14 cellular contexts compared by ENCODE assay signal in the genomic region with DNA sequence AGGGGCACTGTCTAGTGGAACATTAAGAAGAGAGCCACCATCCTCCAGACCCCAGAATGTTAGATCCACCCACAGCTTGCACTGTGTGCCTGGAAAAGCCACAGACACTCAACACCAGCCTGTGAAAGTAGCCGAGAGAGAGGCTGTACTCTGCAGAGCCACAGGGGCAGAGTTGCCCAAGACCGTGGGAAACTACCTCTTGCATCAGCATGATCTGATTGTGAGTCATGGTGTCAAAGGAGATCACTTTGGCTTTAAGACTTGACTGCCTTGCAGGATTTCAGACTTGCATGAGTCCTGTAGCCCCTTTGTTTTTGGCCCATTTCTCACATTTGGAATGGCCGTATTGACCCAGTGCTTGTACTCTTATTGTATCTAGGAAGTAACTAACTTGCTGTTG.
DNase-seq lines count a peak whose midpoint lies in the region; ATAC-seq and TF ChIP-seq lines count a peak whose summit lies in the region.
"Had no signal": no experiment of that assay in that cellular context is flagged by ENCODE, and none has a peak within 500 bp of the region (broad histone marks: within the 10 kb centered on the region; RNA-seq: fewer than 3 reads in every experiment).

No MANE protein-coding gene starts in this region.

- H3K9me3 ChIP-seq in PC-3 (ENCODE audit: low read length) (no peaks in the 10 kb centered on the region), fibroblast of lung (ENCODE audit: control insufficient read depth, insufficient read depth, low read depth, low read length) (no peaks in the 10 kb centered on the region), T-helper 17 cell (ENCODE audit: control insufficient read depth, low read length, poor library complexity, severe bottlenecking) (peaks cover 3% of the 10 kb centered on the region)
- H3K9me3 ChIP-seq: BLaER1 had no signal

- no peak overlapping the region for H2AFZ ChIP-seq in PC-3 (ENCODE audit: low read length)
- H2AFZ ChIP-seq in fibroblast of lung (ENCODE audit: low read length), result no peak overlapping the region
- H2AFZ ChIP-seq: neural progenitor cell had no signal

- POLR2A ChIA-PET in PC-3 (lab: Charles Lee; ENCODE audit: unreplicated experiment), result no interaction called here

- intact Hi-C loops in PC-3 (cut with micrococcal nuclease), result no loop called here

- H3K36me3 Mint-ChIP-seq in activated T-cell treated with anti-CD3 and anti-CD28 coated beads, Interleukin-2, amount 50 U/mL, for 72 hours (ENCODE audit: insufficient read depth in 2 of 2), result peaks cover 3 to 7% of the 10 kb centered on the region in 2 donors
- no peaks in the 10 kb centered on the region for H3K36me3 Mint-ChIP-seq in T-helper 17 cell (ENCODE audit: low read depth)
- H3K36me3 Mint-ChIP-seq: brain, neural progenitor cell had no signal

- TF ChIP-seq CTCF in PC-3 (conservative IDR thresholded peaks at IDR 0.05; ENCODE audit: low read depth, low read length), result no peak
- no peak for TF ChIP-seq CTCF in fibroblast of lung (conservative IDR thresholded peaks at IDR 0.05 in 1 of 2, IDR thresholded peaks at IDR 0.05 in 1 of 2; ENCODE audit: low read depth in 1 of 2, low read length in 2 of 2)

- H3K4me2 ChIP-seq in PC-3 (ENCODE audit: low read length) (no peak overlapping the region), fibroblast of lung (ENCODE audit: extremely low read depth, insufficient read depth, low read length) (no peak overlapping the region)
- H3K4me2 ChIP-seq: BLaER1, neural progenitor cell had no signal

- peaks cover 15% of the 10 kb centered on the region for H3K4me1 Mint-ChIP-seq in activated T-cell treated with anti-CD3 and anti-CD28 coated beads, Interleukin-2, amount 50 U/mL, for 72 hours (ENCODE audit: low read depth)
- peaks cover 15% of the 10 kb centered on the region for H3K4me1 Mint-ChIP-seq in stimulated activated naive CD8-positive, alpha-beta T cell treated with anti-CD3 and anti-CD28 coated beads, Interleukin-15, amount 100 ng/mL, for 72 hours
- H3K4me1 Mint-ChIP-seq in T-helper 17 cell, result no peaks in the 10 kb centered on the region
- H3K4me1 Mint-ChIP-seq: brain, neural progenitor cell had no signal

- H3K4me3 ChIP-seq in PC-3 (ENCODE audit: low read length) (no peak overlapping the region), fibroblast of lung (replicated peaks in 1 of 4; ENCODE audit: control extremely low read depth in 1 of 4, insufficient read depth in 1 of 4, low read depth in 3 of 4, low read length in 4 of 4) (no peak overlapping the region)
- H3K4me3 ChIP-seq: BLaER1, neural progenitor cell had no signal

- no peaks in the 10 kb centered on the region for H3K9me2 ChIP-seq in PC-3 (replicated peaks; ENCODE audit: low read length)

- peak; percentile 88 to 90 for ATAC-seq in activated T-cell treated with anti-CD3 and anti-CD28 coated beads, Interleukin-2, amount 50 U/mL, for 72 hours (replicated peaks in 1 of 2)
- ATAC-seq in PC-3, result peak; percentile 79
- peak; percentile 82 for ATAC-seq in stimulated activated naive CD8-positive, alpha-beta T cell treated with anti-CD3 and anti-CD28 coated beads, Interleukin-15, amount 100 ng/mL, for 72 hours
- ATAC-seq in T-helper 17 cell, result no peak
- ATAC-seq in GM19452 (IDR thresholded peaks at IDR 0.05; ENCODE audit: unreplicated experiment), result no peak

- H3F3A ChIP-seq in PC-3 (ENCODE audit: low read length, unreplicated experiment), result no peaks in the 10 kb centered on the region

- H3K27ac ChIP-seq in PC-3 (ENCODE audit: low read length) (peak overlapping the region; percentile 23; the same call in 1 of the 2 replicates), fibroblast of lung (ENCODE audit: insufficient read depth, low read length) (no peak overlapping the region)
- H3K27ac ChIP-seq: BLaER1, neural progenitor cell had no signal

- no TSS peak for BruUV-seq in PC-3 (replicated peaks; lab: Mats Ljungman, UMichigan)

- no peak overlapping the region for H3K27ac Mint-ChIP-seq in activated T-cell treated with anti-CD3 and anti-CD28 coated beads, Interleukin-2, amount 50 U/mL, for 72 hours
- H3K27ac Mint-ChIP-seq in stimulated activated naive CD8-positive, alpha-beta T cell treated with anti-CD3 and anti-CD28 coated beads, Interleukin-15, amount 100 ng/mL, for 72 hours, result no peak overlapping the region
- no peak overlapping the region for H3K27ac Mint-ChIP-seq in T-helper 17 cell
- H3K27ac Mint-ChIP-seq: brain, neural progenitor cell had no signal

- H3K4me1 ChIP-seq in PC-3 (ENCODE audit: insufficient read depth, low read length) (peaks cover 4% of the 10 kb centered on the region; the same call in 1 of the 2 replicates), fibroblast of lung (ENCODE audit: control insufficient read depth, extremely low read depth, insufficient read depth, low read length) (no peaks in the 10 kb centered on the region)
- H3K4me1 ChIP-seq: BLaER1, neural progenitor cell had no signal

- H3K36me3 ChIP-seq in PC-3 (ENCODE audit: low read depth, low read length) (no peaks in the 10 kb centered on the region), fibroblast of lung (ENCODE audit: control insufficient read depth, insufficient read depth, low read length) (no peaks in the 10 kb centered on the region)
- H3K36me3 ChIP-seq: BLaER1, neural progenitor cell had no signal

- H3K9me3 Mint-ChIP-seq in activated T-cell treated with anti-CD3 and anti-CD28 coated beads, Interleukin-2, amount 50 U/mL, for 72 hours, result peaks cover 9 to 19% of the 10 kb centered on the region in 2 donors
- peaks cover 20 to 53% of the 10 kb centered on the region in 2 donors for H3K9me3 Mint-ChIP-seq in stimulated activated naive CD8-positive, alpha-beta T cell treated with anti-CD3 and anti-CD28 coated beads, Interleukin-15, amount 100 ng/mL, for 72 hours

- no peaks in the 10 kb centered on the region for H3K27me3 Mint-ChIP-seq in activated T-cell treated with anti-CD3 and anti-CD28 coated beads, Interleukin-2, amount 50 U/mL, for 72 hours (ENCODE audit: low read depth)
- H3K27me3 Mint-ChIP-seq in stimulated activated naive CD8-positive, alpha-beta T cell treated with anti-CD3 and anti-CD28 coated beads, Interleukin-15, amount 100 ng/mL, for 72 hours, result no peaks in the 10 kb centered on the region
- no peaks in the 10 kb centered on the region for H3K27me3 Mint-ChIP-seq in T-helper 17 cell

- peak; percentile 22 to 48 for DNase-seq in activated T-cell treated with anti-CD3 and anti-CD28 coated beads, Interleukin-2, amount 50 U/mL, for 72 hours
- DNase-seq in activated T-cell treated with anti-CD3 and anti-CD28 coated beads for 4 hours (no peak), PC-3 (peak; percentile 85), fibroblast of lung (ENCODE audit: low read depth in 2 of 2) (peak; percentile 29 to 92), T-helper 17 cell (no peak), NCI-H774 (lab: John Stamatoyannopoulos, UW) (no peak)
- DNase-seq in stimulated activated naive CD8-positive, alpha-beta T cell treated with anti-CD3 and anti-CD28 coated beads, Interleukin-15, amount 100 ng/mL, for 72 hours, result peak; percentile 4 to 29
- DNase-seq: activated CD4-positive, alpha-beta T cell treated with anti-CD3 and anti-CD28 coated beads for 4 hours; hypothalamus; MM.1S had no signal

- no peaks in the 10 kb centered on the region for H4K20me1 ChIP-seq in PC-3 (ENCODE audit: low read length)
- H4K20me1 ChIP-seq in fibroblast of lung (ENCODE audit: control insufficient read depth, extremely low read depth, insufficient read depth, low read length), result no peaks in the 10 kb centered on the region
- H4K20me1 ChIP-seq: BLaER1 had no signal

- CTCF ChIA-PET in PC-3 (lab: Charles Lee), result no interaction called here

- H3K27me3 ChIP-seq in PC-3 (ENCODE audit: low read length) (no peaks in the 10 kb centered on the region), fibroblast of lung (ENCODE audit: control insufficient read depth, insufficient read depth, low read length) (no peaks in the 10 kb centered on the region)
- H3K27me3 ChIP-seq: BLaER1, neural progenitor cell had no signal

- H3K4me3 Mint-ChIP-seq in activated T-cell treated with anti-CD3 and anti-CD28 coated beads, Interleukin-2, amount 50 U/mL, for 72 hours, result no peak overlapping the region
- no peak overlapping the region for H3K4me3 Mint-ChIP-seq in stimulated activated naive CD8-positive, alpha-beta T cell treated with anti-CD3 and anti-CD28 coated beads, Interleukin-15, amount 100 ng/mL, for 72 hours
- H3K4me3 Mint-ChIP-seq in T-helper 17 cell, result no peak overlapping the region
- H3K4me3 Mint-ChIP-seq: brain, neural progenitor cell had no signal

- H3K79me2 ChIP-seq in PC-3 (ENCODE audit: low read length), result no peaks in the 10 kb centered on the region
- no peaks in the 10 kb centered on the region for H3K79me2 ChIP-seq in fibroblast of lung (ENCODE audit: control insufficient read depth, insufficient read depth, low read length)

- H3K9ac ChIP-seq in PC-3 (ENCODE audit: low read length), result no peak overlapping the region
- H3K9ac ChIP-seq in fibroblast of lung (ENCODE audit: insufficient read depth, low read length), result no peak overlapping the region
- H3K9ac ChIP-seq: BLaER1, neural progenitor cell had no signal

Comparison
In these comparisons a context has a peak if more than half of its experiments do, and no peak if none do; other contexts are left out.
1. DNase-seq: peak in activated T-cell treated with anti-CD3 and anti-CD28 coated beads, Interleukin-2, amount 50 U/mL, for 72 hours (2 of 2), PC-3 (single experiment), fibroblast of lung (2 of 2) and stimulated activated naive CD8-positive, alpha-beta T cell treated with anti-CD3 and anti-CD28 coated beads, Interleukin-15, amount 100 ng/mL, for 72 hours (2 of 2); none in activated T-cell treated with anti-CD3 and anti-CD28 coated beads for 4 hours (single experiment), T-helper 17 cell (0 of 3) and NCI-H774 (single experiment).
2. ATAC-seq: peak in activated T-cell treated with anti-CD3 and anti-CD28 coated beads, Interleukin-2, amount 50 U/mL, for 72 hours (2 of 2), PC-3 (single experiment) and stimulated activated naive CD8-positive, alpha-beta T cell treated with anti-CD3 and anti-CD28 coated beads, Interleukin-15, amount 100 ng/mL, for 72 hours (single experiment); none in T-helper 17 cell (single experiment) and GM19452 (single experiment).